In the genomic region with DNA sequence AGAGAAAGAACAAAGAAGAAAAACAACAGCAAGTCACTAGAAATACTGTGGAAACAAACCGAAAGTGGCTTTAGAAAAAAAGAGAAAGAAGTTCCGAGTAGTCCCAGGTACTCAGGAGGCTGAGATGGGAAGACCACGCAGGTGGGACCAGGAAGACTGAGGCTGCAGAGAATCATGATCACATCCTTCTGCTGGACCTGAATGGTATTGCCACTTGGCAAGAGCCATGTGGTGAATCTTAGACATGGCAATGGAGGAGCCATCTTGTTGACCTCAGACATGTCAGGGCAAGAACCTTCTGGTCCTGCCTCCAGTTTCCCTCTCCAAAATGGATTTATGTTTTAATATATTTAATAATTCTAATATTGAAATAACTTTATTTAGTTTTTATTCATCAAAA, we compare ENCODE assay signal across 2 cellular contexts.
TF ChIP-seq lines count a peak whose summit lies in the region.

No MANE protein-coding gene starts in this region.

TF ChIP-seq in IMR-90, 13 proteins besides CTCF, POLR2A, EP300 and RAD21:
- TF ChIP-seq MXI1 (IDR thresholded peaks at IDR 0.05; ENCODE audit: borderline replicate concordance, low read depth, low read length) (no peak), NFE2L2 (IDR thresholded peaks at IDR 0.05; ENCODE audit: low read depth, low read length) (no peak), CHD1 (IDR thresholded peaks at IDR 0.05; ENCODE audit: low read depth, low read length) (no peak), RCOR1 (IDR thresholded peaks at IDR 0.05; ENCODE audit: insufficient replicate concordance, low read length) (no peak), CEBPB (IDR thresholded peaks at IDR 0.05; ENCODE audit: low read depth, low read length) (no peak), RFX5 (IDR thresholded peaks at IDR 0.05; ENCODE audit: low read depth, low read length) (no peak), FOS (IDR thresholded peaks at IDR 0.05; ENCODE audit: low read depth, low read length) (no peak)

TF ChIP-seq in WTC11, 78 proteins besides CTCF, POLR2A, EP300 and RAD21:
- no peak for TF ChIP-seq KAT7 (CRISPR knock-in tag; IDR thresholded peaks at IDR 0.05; ENCODE audit: borderline replicate concordance)
- TF ChIP-seq, protein P1, sequence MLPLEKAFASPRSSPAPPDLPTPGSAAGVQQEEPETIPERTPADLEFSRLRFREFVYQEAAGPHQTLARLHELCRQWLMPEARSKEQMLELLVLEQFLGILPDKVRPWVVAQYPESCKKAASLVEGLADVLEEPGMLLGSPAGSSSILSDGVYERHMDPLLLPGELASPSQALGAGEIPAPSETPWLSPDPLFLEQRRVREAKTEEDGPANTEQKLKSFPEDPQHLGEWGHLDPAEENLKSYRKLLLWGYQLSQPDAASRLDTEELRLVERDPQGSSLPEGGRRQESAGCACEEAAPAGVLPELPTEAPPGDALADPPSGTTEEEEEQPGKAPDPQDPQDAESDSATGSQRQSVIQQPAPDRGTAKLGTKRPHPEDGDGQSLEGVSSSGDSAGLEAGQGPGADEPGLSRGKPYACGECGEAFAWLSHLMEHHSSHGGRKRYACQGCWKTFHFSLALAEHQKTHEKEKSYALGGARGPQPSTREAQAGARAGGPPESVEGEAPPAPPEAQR (CRISPR knock-in tag; IDR thresholded peaks at IDR 0.05): no peak
- TF ChIP-seq HMGA2 (CRISPR knock-in tag; IDR thresholded peaks at IDR 0.05): peak; percentile 71; the same call in 1 of the 2 replicates
- TF ChIP-seq CREM (CRISPR knock-in tag; IDR thresholded peaks at IDR 0.05): no peak
- TF ChIP-seq, protein P2, sequence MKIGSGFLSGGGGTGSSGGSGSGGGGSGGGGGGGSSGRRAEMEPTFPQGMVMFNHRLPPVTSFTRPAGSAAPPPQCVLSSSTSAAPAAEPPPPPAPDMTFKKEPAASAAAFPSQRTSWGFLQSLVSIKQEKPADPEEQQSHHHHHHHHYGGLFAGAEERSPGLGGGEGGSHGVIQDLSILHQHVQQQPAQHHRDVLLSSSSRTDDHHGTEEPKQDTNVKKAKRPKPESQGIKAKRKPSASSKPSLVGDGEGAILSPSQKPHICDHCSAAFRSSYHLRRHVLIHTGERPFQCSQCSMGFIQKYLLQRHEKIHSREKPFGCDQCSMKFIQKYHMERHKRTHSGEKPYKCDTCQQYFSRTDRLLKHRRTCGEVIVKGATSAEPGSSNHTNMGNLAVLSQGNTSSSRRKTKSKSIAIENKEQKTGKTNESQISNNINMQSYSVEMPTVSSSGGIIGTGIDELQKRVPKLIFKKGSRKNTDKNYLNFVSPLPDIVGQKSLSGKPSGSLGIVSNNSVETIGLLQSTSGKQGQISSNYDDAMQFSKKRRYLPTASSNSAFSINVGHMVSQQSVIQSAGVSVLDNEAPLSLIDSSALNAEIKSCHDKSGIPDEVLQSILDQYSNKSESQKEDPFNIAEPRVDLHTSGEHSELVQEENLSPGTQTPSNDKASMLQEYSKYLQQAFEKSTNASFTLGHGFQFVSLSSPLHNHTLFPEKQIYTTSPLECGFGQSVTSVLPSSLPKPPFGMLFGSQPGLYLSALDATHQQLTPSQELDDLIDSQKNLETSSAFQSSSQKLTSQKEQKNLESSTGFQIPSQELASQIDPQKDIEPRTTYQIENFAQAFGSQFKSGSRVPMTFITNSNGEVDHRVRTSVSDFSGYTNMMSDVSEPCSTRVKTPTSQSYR (CRISPR knock-in tag; IDR thresholded peaks at IDR 0.05): no peak
- TF ChIP-seq, protein P3, sequence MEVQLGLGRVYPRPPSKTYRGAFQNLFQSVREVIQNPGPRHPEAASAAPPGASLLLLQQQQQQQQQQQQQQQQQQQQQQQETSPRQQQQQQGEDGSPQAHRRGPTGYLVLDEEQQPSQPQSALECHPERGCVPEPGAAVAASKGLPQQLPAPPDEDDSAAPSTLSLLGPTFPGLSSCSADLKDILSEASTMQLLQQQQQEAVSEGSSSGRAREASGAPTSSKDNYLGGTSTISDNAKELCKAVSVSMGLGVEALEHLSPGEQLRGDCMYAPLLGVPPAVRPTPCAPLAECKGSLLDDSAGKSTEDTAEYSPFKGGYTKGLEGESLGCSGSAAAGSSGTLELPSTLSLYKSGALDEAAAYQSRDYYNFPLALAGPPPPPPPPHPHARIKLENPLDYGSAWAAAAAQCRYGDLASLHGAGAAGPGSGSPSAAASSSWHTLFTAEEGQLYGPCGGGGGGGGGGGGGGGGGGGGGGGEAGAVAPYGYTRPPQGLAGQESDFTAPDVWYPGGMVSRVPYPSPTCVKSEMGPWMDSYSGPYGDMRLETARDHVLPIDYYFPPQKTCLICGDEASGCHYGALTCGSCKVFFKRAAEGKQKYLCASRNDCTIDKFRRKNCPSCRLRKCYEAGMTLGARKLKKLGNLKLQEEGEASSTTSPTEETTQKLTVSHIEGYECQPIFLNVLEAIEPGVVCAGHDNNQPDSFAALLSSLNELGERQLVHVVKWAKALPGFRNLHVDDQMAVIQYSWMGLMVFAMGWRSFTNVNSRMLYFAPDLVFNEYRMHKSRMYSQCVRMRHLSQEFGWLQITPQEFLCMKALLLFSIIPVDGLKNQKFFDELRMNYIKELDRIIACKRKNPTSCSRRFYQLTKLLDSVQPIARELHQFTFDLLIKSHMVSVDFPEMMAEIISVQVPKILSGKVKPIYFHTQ (CRISPR knock-in tag; IDR thresholded peaks at IDR 0.05): no peak
- TF ChIP-seq, protein P4, sequence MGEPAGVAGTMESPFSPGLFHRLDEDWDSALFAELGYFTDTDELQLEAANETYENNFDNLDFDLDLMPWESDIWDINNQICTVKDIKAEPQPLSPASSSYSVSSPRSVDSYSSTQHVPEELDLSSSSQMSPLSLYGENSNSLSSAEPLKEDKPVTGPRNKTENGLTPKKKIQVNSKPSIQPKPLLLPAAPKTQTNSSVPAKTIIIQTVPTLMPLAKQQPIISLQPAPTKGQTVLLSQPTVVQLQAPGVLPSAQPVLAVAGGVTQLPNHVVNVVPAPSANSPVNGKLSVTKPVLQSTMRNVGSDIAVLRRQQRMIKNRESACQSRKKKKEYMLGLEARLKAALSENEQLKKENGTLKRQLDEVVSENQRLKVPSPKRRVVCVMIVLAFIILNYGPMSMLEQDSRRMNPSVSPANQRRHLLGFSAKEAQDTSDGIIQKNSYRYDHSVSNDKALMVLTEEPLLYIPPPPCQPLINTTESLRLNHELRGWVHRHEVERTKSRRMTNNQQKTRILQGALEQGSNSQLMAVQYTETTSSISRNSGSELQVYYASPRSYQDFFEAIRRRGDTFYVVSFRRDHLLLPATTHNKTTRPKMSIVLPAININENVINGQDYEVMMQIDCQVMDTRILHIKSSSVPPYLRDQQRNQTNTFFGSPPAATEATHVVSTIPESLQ (CRISPR knock-in tag; IDR thresholded peaks at IDR 0.05): no peak
